ENCODE assay signal across 21 cellular contexts in the genomic region with DNA sequence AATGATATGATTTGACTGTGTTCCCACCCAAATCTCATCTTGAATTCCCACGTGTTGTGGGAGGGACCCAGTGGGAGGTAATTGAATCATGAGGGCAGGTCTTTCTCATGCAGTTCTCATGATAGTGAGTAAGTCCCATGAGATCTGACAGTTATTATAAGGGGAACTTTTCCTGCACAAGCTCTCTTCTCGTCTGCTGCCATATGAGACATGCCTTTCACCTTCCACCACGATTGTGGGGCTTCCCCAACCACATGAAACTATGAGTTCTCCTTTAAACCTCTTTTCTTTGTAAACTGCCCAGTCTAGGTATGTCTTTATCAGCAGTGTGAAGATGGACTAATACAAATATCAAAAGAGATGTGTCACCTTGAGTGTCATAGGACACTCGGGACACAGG.
DNase-seq lines count a peak whose midpoint lies in the region; ATAC-seq, FAIRE-seq and TF ChIP-seq lines count a peak whose summit lies in the region.
"Had no signal": no experiment of that assay in that cellular context is flagged by ENCODE, and none has a peak within 500 bp of the region (broad histone marks: within the 10 kb centered on the region; RNA-seq: fewer than 3 reads in every experiment).

No MANE protein-coding gene starts in this region.

- no peak overlapping the region for H2BK120ac ChIP-seq in mesenchymal stem cell (ENCODE audit: low read depth, low read length)

- no peak overlapping the region for H3K4me3 ChIP-seq in mesenchymal stem cell (ENCODE audit: insufficient read depth in 1 of 2, low read depth in 1 of 2, low read length in 2 of 2)
- H3K4me3 ChIP-seq: sigmoid colon, SK-N-MC had no signal

- H3K4me1 Mint-ChIP-seq in activated naive CD8-positive, alpha-beta T cell treated with anti-CD3 and anti-CD28 coated beads for 36 hours: no peaks in the 10 kb centered on the region

- H2BK12ac ChIP-seq in mesenchymal stem cell (ENCODE audit: low read length in 2 of 2): no peak overlapping the region

- no peak overlapping the region for H2BK5ac ChIP-seq in mesenchymal stem cell (ENCODE audit: low read depth, low read length, poor library complexity, severe bottlenecking)

- no peak overlapping the region for H3K27ac Mint-ChIP-seq in activated naive CD8-positive, alpha-beta T cell treated with anti-CD3 and anti-CD28 coated beads for 36 hours
- H3K27ac Mint-ChIP-seq: activated T-cell treated with anti-CD3 and anti-CD28 coated beads, Interleukin-2, amount 50 U/mL, for 24 hours; HFFc6 had no signal

- H2BK15ac ChIP-seq in mesenchymal stem cell (ENCODE audit: low read depth, poor library complexity, severe bottlenecking): no peak overlapping the region

- no peak overlapping the region for H3K9ac ChIP-seq in mesenchymal stem cell (ENCODE audit: low read length)

- H3K9me3 Mint-ChIP-seq in activated naive CD8-positive, alpha-beta T cell treated with anti-CD3 and anti-CD28 coated beads for 36 hours: peaks cover 11% of the 10 kb centered on the region
- H3K9me3 Mint-ChIP-seq: HFFc6 had no signal

- H3K4ac ChIP-seq in mesenchymal stem cell (ENCODE audit: low read depth in 1 of 2, low read length in 2 of 2): no peak overlapping the region

- H3K36me3 ChIP-seq in mesenchymal stem cell (ENCODE audit: control insufficient read depth in 1 of 2, insufficient read depth in 2 of 2, low read depth in 1 of 2, low read length in 2 of 2): no peaks in the 10 kb centered on the region
- H3K36me3 ChIP-seq: sigmoid colon had no signal

- no peak overlapping the region for H3K18ac ChIP-seq in mesenchymal stem cell (ENCODE audit: low read depth in 1 of 2, low read length in 2 of 2)

- no peak for TF ChIP-seq POLR2A in GM12892 (IDR thresholded peaks at IDR 0.05; ENCODE audit: low read depth, low read length)

- H3K27me3 ChIP-seq in mesenchymal stem cell (ENCODE audit: control insufficient read depth in 1 of 2, insufficient read depth in 1 of 2, low read length in 2 of 2): peaks cover 0 to 9% of the 10 kb centered on the region in 2 experiments
- H3K27me3 ChIP-seq: sigmoid colon had no signal

- H3K23ac ChIP-seq in mesenchymal stem cell (ENCODE audit: low read length in 2 of 2): no peak overlapping the region

- no peak overlapping the region for H3K4me3 Mint-ChIP-seq in activated naive CD8-positive, alpha-beta T cell treated with anti-CD3 and anti-CD28 coated beads for 36 hours
- H3K4me3 Mint-ChIP-seq: activated T-cell treated with anti-CD3 and anti-CD28 coated beads, Interleukin-2, amount 50 U/mL, for 24 hours; HFFc6 had no signal

- no peak for FAIRE-seq in GM12892 (lab: Jason Lieb, UNC)
- FAIRE-seq: bronchial epithelial cell, HTR-8/SVneo had no signal

- ATAC-seq in GM18511 (IDR thresholded peaks at IDR 0.05; ENCODE audit: unreplicated experiment) (peak; percentile 60), GM19351 (IDR thresholded peaks at IDR 0.05; ENCODE audit: unreplicated experiment) (peak; percentile 77), HG02973 (IDR thresholded peaks at IDR 0.05; ENCODE audit: unreplicated experiment) (peak; percentile 85)
- ATAC-seq: left ventricle myocardium superior, Panc1 had no signal

- no peaks in the 10 kb centered on the region for H3K36me3 Mint-ChIP-seq in activated naive CD8-positive, alpha-beta T cell treated with anti-CD3 and anti-CD28 coated beads for 36 hours

- CTCF ChIA-PET in HEK293T (lab: Yijun Ruan, JAX): no interaction called here

- H4K8ac ChIP-seq in mesenchymal stem cell (ENCODE audit: low read length): no peak overlapping the region

- H3K9me3 ChIP-seq in mesenchymal stem cell (ENCODE audit: control insufficient read depth, low read length): no peaks in the 10 kb centered on the region
- H3K9me3 ChIP-seq: sigmoid colon had no signal

- no peaks in the 10 kb centered on the region for H3K79me1 ChIP-seq in mesenchymal stem cell (replicated peaks; ENCODE audit: low read length, poor library complexity, severe bottlenecking)

- POLR2A ChIA-PET in HEK293T (lab: Yijun Ruan, JAX): no interaction called here

- no peak overlapping the region for H4K91ac ChIP-seq in mesenchymal stem cell (ENCODE audit: low read length)

- H3K4me2 ChIP-seq in mesenchymal stem cell (ENCODE audit: low read length, poor library complexity, severe bottlenecking): no peak overlapping the region

- WGBS in mesenchymal stem cell: 60% methylated on average over 1 of the region's 4 CpGs

- H3K4me1 ChIP-seq in mesenchymal stem cell (ENCODE audit: control insufficient read depth, insufficient read depth, low read depth, low read length): no peaks in the 10 kb centered on the region

- DNase-seq in activated naive CD8-positive, alpha-beta T cell treated with anti-CD3 and anti-CD28 coated beads for 36 hours: peak; percentile 7
- no peak for DNase-seq in HEK293T (ENCODE audit: extremely low spot score)
- DNase-seq in mesenchymal stem cell: no peak
- DNase-seq in GM12892 (ENCODE audit: insufficient read length): no peak
- DNase-seq: activated T-cell treated with anti-CD3 and anti-CD28 coated beads, Interleukin-2, amount 50 U/mL, for 24 hours; AML-193; COR-L47; erythroblast; HFFc6; left ventricle myocardium superior; NCI-H2171 treated with DMSO at 0.1 percent for 48 hours; NCI-H82; sigmoid colon; T1000 had no signal

- H3K27me3 Mint-ChIP-seq in activated naive CD8-positive, alpha-beta T cell treated with anti-CD3 and anti-CD28 coated beads for 36 hours: no peaks in the 10 kb centered on the region
- H3K27me3 Mint-ChIP-seq: activated T-cell treated with anti-CD3 and anti-CD28 coated beads, Interleukin-2, amount 50 U/mL, for 24 hours had no signal

- no peak overlapping the region for H3K27ac ChIP-seq in mesenchymal stem cell (ENCODE audit: low read length, poor library complexity, severe bottlenecking)
- H3K27ac ChIP-seq: sigmoid colon, SK-N-MC had no signal

- H3K14ac ChIP-seq in mesenchymal stem cell (ENCODE audit: low read length in 2 of 2): no peak overlapping the region

- no peak overlapping the region for H2AFZ ChIP-seq in mesenchymal stem cell (ENCODE audit: low read depth, low read length)

- no peak overlapping the region for H2AK5ac ChIP-seq in mesenchymal stem cell (ENCODE audit: low read length, severe bottlenecking)

TF ChIP-seq in HEK293T, 16 proteins besides CTCF, POLR2A, EP300 and RAD21:
- TF ChIP-seq LEF1 (IDR thresholded peaks at IDR 0.05; ENCODE audit: borderline replicate concordance) (no peak), L3MBTL2 (conservative IDR thresholded peaks at IDR 0.05) (no peak), CTBP1 (IDR thresholded peaks at IDR 0.05; ENCODE audit: borderline replicate concordance) (no peak), SUZ12 (IDR thresholded peaks at IDR 0.05) (no peak), BHLHE40 (IDR thresholded peaks at IDR 0.05; ENCODE audit: borderline replicate concordance) (no peak), FOXA1 (IDR thresholded peaks at IDR 0.05) (no peak)
- TF ChIP-seq, protein P1, sequence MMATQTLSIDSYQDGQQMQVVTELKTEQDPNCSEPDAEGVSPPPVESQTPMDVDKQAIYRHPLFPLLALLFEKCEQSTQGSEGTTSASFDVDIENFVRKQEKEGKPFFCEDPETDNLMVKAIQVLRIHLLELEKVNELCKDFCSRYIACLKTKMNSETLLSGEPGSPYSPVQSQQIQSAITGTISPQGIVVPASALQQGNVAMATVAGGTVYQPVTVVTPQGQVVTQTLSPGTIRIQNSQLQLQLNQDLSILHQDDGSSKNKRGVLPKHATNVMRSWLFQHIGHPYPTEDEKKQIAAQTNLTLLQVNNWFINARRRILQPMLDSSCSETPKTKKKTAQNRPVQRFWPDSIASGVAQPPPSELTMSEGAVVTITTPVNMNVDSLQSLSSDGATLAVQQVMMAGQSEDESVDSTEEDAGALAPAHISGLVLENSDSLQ (IDR thresholded peaks at IDR 0.05): no peak
